In genomic region chr17:14228903-14229302, GRCh38 we compare ENCODE assay signal across 23 cellular contexts. TPM values are rescaled to one million over a fixed set of nuclear protein-coding genes. Genes with fewer than 3 reads are reported as not detected.
DNase-seq lines count a peak whose midpoint lies in the region; ATAC-seq and TF ChIP-seq lines count a peak whose summit lies in the region.
"Had no signal": no experiment of that assay in that cellular context is flagged by ENCODE, and none has a peak within 500 bp of the region (broad histone marks: within the 10 kb centered on the region; RNA-seq: fewer than 3 reads in every experiment).

No MANE protein-coding gene starts in this region.

- H3K27me3 Mint-ChIP-seq in HFFc6 (ENCODE audit: insufficient read depth) (peaks cover 5% of the 10 kb centered on the region), chondrocyte (ENCODE audit: low read depth) (no peaks in the 10 kb centered on the region), nephron progenitor cell (ENCODE audit: low read depth, poor library complexity) (peaks cover under 1% of the 10 kb centered on the region)

- peak; percentile 39 for DNase-seq in AG09319 (ENCODE audit: extremely low read depth, low read depth)
- peak; percentile 68 for DNase-seq in HFFc6
- DNase-seq in chondrocyte (ENCODE audit: low spot score) = no peak
- DNase-seq in nephron progenitor cell = no peak
- no peak for DNase-seq in NCI-H1436 treated with DMSO at 0.1 percent for 48 hours (lab: John Stamatoyannopoulos, UW)
- no peak for DNase-seq in left colon
- no peak for DNase-seq in activated gamma-delta T cell treated with Interleukin-2 at 50 U/mL for 16 hours
- no peak for DNase-seq in medulla oblongata (ENCODE audit: extremely low spot score)
- DNase-seq: brain microvascular endothelial cell, GOT3, KBM-7, mesendoderm, NCI-H146, NCI-H524, nucleus accumbens had no signal

- TF ChIP-seq CTCF in AG09319 (IDR thresholded peaks at IDR 0.05; ENCODE audit: low read depth, low read length) (no peak), HFFc6 (IDR thresholded peaks at IDR 0.05) (no peak), chondrocyte (IDR thresholded peaks at IDR 0.05) (no peak), nephron progenitor cell (IDR thresholded peaks at IDR 0.05) (no peak)

- H3K4me1 Mint-ChIP-seq in HFFc6 (ENCODE audit: low read depth) (peaks cover 30% of the 10 kb centered on the region), chondrocyte (ENCODE audit: low read depth) (peaks cover 38% of the 10 kb centered on the region), nephron progenitor cell (peaks cover 34% of the 10 kb centered on the region)
- H3K4me1 Mint-ChIP-seq: CD14-positive monocyte had no signal

- H3K36me3 Mint-ChIP-seq in HFFc6 (ENCODE audit: low read depth) = peaks cover 8% of the 10 kb centered on the region
- H3K36me3 Mint-ChIP-seq in chondrocyte (ENCODE audit: low read depth) = peaks cover 2% of the 10 kb centered on the region
- peaks cover 21% of the 10 kb centered on the region for H3K36me3 Mint-ChIP-seq in nephron progenitor cell (ENCODE audit: low read depth)
- H3K36me3 Mint-ChIP-seq: CD14-positive monocyte had no signal

- intact Hi-C loops in left colon (cut with DNase I, micrococcal nuclease) = no loop called here

- no peak for ATAC-seq in left colon

- 0 out of 2 replicates have a peak overlapping the region, but pooled peaks have one; percentile 8 for H3K4me3 Mint-ChIP-seq in HFFc6
- H3K4me3 Mint-ChIP-seq in chondrocyte (ENCODE audit: unreplicated experiment) = no peak overlapping the region
- H3K4me3 Mint-ChIP-seq in nephron progenitor cell = no peak overlapping the region
- H3K4me3 Mint-ChIP-seq: CD14-positive monocyte had no signal

- H3K27ac Mint-ChIP-seq in HFFc6 (peak overlapping the region; percentile 25), chondrocyte (ENCODE audit: unreplicated experiment) (peak overlapping the region; percentile 9), nephron progenitor cell (peak overlapping the region; percentile 20)
- H3K27ac Mint-ChIP-seq: CD14-positive monocyte had no signal

- H3K9me3 Mint-ChIP-seq in HFFc6 (no peaks in the 10 kb centered on the region), chondrocyte (ENCODE audit: low read depth) (peaks cover 4% of the 10 kb centered on the region), nephron progenitor cell (peaks cover 26% of the 10 kb centered on the region)

RNA-seq across cellular contexts. Expression of gene CDRT15, which starts 7.8 kb away (rescaled TPM):
- total RNA-seq in HFFc6 (2021; fragmentation: NEBNext Ultra II Directional; extraction: Animal tissue kit (Norgen Biotek cat#: 25700)) = not detected
- total RNA-seq in chondrocyte (not detected in 3 replicates), left colon (not detected)
- total RNA-seq: A673; fibroblast of lung; HT-29; SJSA1; subcutaneous adipose tissue; T-helper 1 cell treated with Interleukin-12 subunit alpha and Interleukin-12 subunit beta and Interleukin-4 antibody, amounts not matched to agents 30 ng/mL and 1 ng/mL, for 36 hours; ureter had no signal

Comparison
In these comparisons a context has a peak if more than half of its experiments do, and no peak if none do; other contexts are left out.
1. DNase-seq: peak in AG09319 (single experiment) and HFFc6 (single experiment); none in chondrocyte (single experiment), nephron progenitor cell (single experiment), NCI-H1436 treated with DMSO at 0.1 percent for 48 hours (single experiment), left colon (0 of 2), activated gamma-delta T cell treated with Interleukin-2 at 50 U/mL for 16 hours (single experiment) and medulla oblongata (single experiment).
2. Peak in every context shown above with its lines, with median percentiles within 50 percentile points of each other: H3K27ac Mint-ChIP-seq.